In genomic region chr19:48271531-48272151, GRCh38 we compare ENCODE assay signal across 8 cellular contexts. TPM values are rescaled to one million over a fixed set of nuclear protein-coding genes. Genes with fewer than 3 reads are reported as not detected.
DNase-seq lines count a peak whose midpoint lies in the region; FAIRE-seq and TF ChIP-seq lines count a peak whose summit lies in the region.

No MANE protein-coding gene starts in this region.

- no peak for TF ChIP-seq EP300 in SK-N-SH (IDR thresholded peaks at IDR 0.05; ENCODE audit: borderline replicate concordance in 1 of 2, low read depth in 1 of 2, low read length in 1 of 2)

- TF ChIP-seq CTCF in SK-N-SH (IDR thresholded peaks at IDR 0.05) (no peak), endothelial cell of umbilical vein (IDR thresholded peaks at IDR 0.05; ENCODE audit: extremely low read depth in 1 of 2, insufficient read depth in 1 of 2, low read depth in 1 of 2, low read length in 2 of 2) (no peak)

- no peaks in the 10 kb centered on the region for H3K9me2 ChIP-seq in SK-N-SH

- no peaks in the 10 kb centered on the region for H4K20me1 ChIP-seq in SK-N-SH (ENCODE audit: insufficient read depth)
- no peaks in the 10 kb centered on the region for H4K20me1 ChIP-seq in endothelial cell of umbilical vein (replicated peaks; ENCODE audit: control insufficient read depth, extremely low read depth, insufficient read depth, low read length)

- no peaks in the 10 kb centered on the region for H3K79me2 ChIP-seq in SK-N-SH (ENCODE audit: insufficient read depth)
- H3K79me2 ChIP-seq in endothelial cell of umbilical vein (ENCODE audit: control insufficient read depth, insufficient read depth, low read length), result no peaks in the 10 kb centered on the region

- intact Hi-C loops in endothelial cell of umbilical vein (cut with micrococcal nuclease), result loop anchor here (1.0 kb wide), 2 partner anchors 20 to 63 kb away; no protein-coding TSS in a partner anchor

- no peaks in the 10 kb centered on the region for H3K9me3 ChIP-seq in SK-N-SH
- no peaks in the 10 kb centered on the region for H3K9me3 ChIP-seq in endothelial cell of umbilical vein (replicated peaks; ENCODE audit: control insufficient read depth, insufficient read depth, low read length)

- no peaks in the 10 kb centered on the region for H3K36me3 ChIP-seq in SK-N-SH (replicated peaks in 1 of 2; ENCODE audit: control insufficient read depth in 1 of 2, insufficient read depth in 2 of 2, low read length in 1 of 2)
- no peaks in the 10 kb centered on the region for H3K36me3 ChIP-seq in endothelial cell of umbilical vein (ENCODE audit: control insufficient read depth in 2 of 2, extremely low read depth in 1 of 2, insufficient read depth in 2 of 2, low read length in 2 of 2)
- no peaks in the 10 kb centered on the region for H3K36me3 ChIP-seq in urinary bladder (ENCODE audit: insufficient read depth)

- DNase-seq in COLO668 (lab: John Stamatoyannopoulos, UW; ENCODE audit: unreplicated experiment), result peak; percentile 3
- peak; percentile 41 for DNase-seq in HCEC 1CT
- DNase-seq in SK-N-SH, result peak; percentile 81
- peak; percentile 31 for DNase-seq in endothelial cell of umbilical vein (ENCODE audit: low read depth, low spot score)
- peak; percentile 86 for DNase-seq in mesenteric fat pad (ENCODE audit: low spot score)
- no peak for DNase-seq in cerebellar nuclear complex (lab: John Stamatoyannopoulos, UW)
- DNase-seq in SIG-M5 (lab: John Stamatoyannopoulos, UW), result no peak

- peaks cover 9% of the 10 kb centered on the region for H3F3A ChIP-seq in SK-N-SH (replicated peaks; ENCODE audit: insufficient read depth)

- peak; percentile 24 for FAIRE-seq in endothelial cell of umbilical vein (lab: Jason Lieb, UNC)

- H3K4me2 ChIP-seq in SK-N-SH, result peak overlapping the region; percentile 84
- H3K4me2 ChIP-seq in endothelial cell of umbilical vein (ENCODE audit: insufficient read depth, low read length), result peak overlapping the region; percentile 75

- peak overlapping the region; percentile 50 to 62 for H3K4me3 ChIP-seq in SK-N-SH (ENCODE audit: low read depth in 2 of 2, low read length in 1 of 2)
- peak overlapping the region; percentile 23 to 53 (median 30) for H3K4me3 ChIP-seq in endothelial cell of umbilical vein (replicated peaks in 1 of 3; ENCODE audit: insufficient read depth in 1 of 3, low read depth in 1 of 3, low read length in 3 of 3)
- peak overlapping the region; percentile 43 for H3K4me3 ChIP-seq in urinary bladder (ENCODE audit: low read depth, low read length)

- H3K27me3 ChIP-seq in SK-N-SH (ENCODE audit: insufficient read depth), result no peaks in the 10 kb centered on the region
- H3K27me3 ChIP-seq in endothelial cell of umbilical vein (ENCODE audit: control insufficient read depth in 2 of 2, insufficient read depth in 2 of 2, low read length in 2 of 2), result no peaks in the 10 kb centered on the region

- no TSS peak for BruUV-seq in endothelial cell of umbilical vein (replicated peaks; lab: Mats Ljungman, UMichigan)

- peak overlapping the region in 1 of 2 experiments; percentile 72; a peak in 2 of 4 replicates for H3K27ac ChIP-seq in SK-N-SH (ENCODE audit: low read depth in 2 of 2, low read length in 1 of 2)
- H3K27ac ChIP-seq in endothelial cell of umbilical vein (ENCODE audit: insufficient read depth, low read depth, low read length), result no peak overlapping the region
- H3K27ac ChIP-seq in urinary bladder (ENCODE audit: low read depth), result no peak overlapping the region

- 8% methylated on average over 29 of the region's 40 CpGs for WGBS in SK-N-SH (ENCODE audit: low lambda C conversion rate)
- 3% methylated on average over 40 of the region's 40 CpGs for WGBS in urinary bladder

- no peaks in the 10 kb centered on the region for H3K4me1 ChIP-seq in SK-N-SH (ENCODE audit: control insufficient read depth in 1 of 2, insufficient read depth in 2 of 2, low read depth in 1 of 2, low read length in 1 of 2)
- peaks cover 5% of the 10 kb centered on the region for H3K4me1 ChIP-seq in endothelial cell of umbilical vein (ENCODE audit: control insufficient read depth, extremely low read depth, insufficient read depth, low read length)
- H3K4me1 ChIP-seq in urinary bladder (ENCODE audit: insufficient read depth), result no peaks in the 10 kb centered on the region

- POLR2A ChIA-PET in SK-N-SH (lab: Yijun Ruan, JAX) (interaction anchor here (1.3 kb wide), 1 partner anchor 18 kb away, joined by 3 read pairs; no protein-coding TSS in a partner anchor), endothelial cell of umbilical vein (lab: Charles Lee) (interaction anchor here (0.6 kb wide), 1 partner anchor 119 kb away, joined by 3 read pairs; the partner anchor contains the start of gene KDELR1)

- no peak for TF ChIP-seq RAD21 in SK-N-SH (IDR thresholded peaks at IDR 0.05; ENCODE audit: low read length)

- CTCF ChIA-PET in SK-N-SH (lab: Yijun Ruan, JAX) (interaction anchor here (0.6 to 11.3 kb wide), 12 partner anchors 11 to 776 kb away, joined by 3 to 159 read pairs (median 5); partner anchors contain the start of genes CARD8 and KDELR1), endothelial cell of umbilical vein (lab: Charles Lee) (interaction anchor here (0.6 to 10.0 kb wide), 17 partner anchors 10 to 337 kb away, joined by 3 to 126 read pairs (median 4); no protein-coding TSS in a partner anchor)

- peak overlapping the region; percentile 88 for H2AFZ ChIP-seq in SK-N-SH (ENCODE audit: low read depth)
- peak overlapping the region; percentile 58 for H2AFZ ChIP-seq in endothelial cell of umbilical vein (ENCODE audit: low read depth, low read length)

- no peak overlapping the region for H3K9ac ChIP-seq in SK-N-SH
- peak overlapping the region; percentile 8 for H3K9ac ChIP-seq in endothelial cell of umbilical vein (replicated peaks; ENCODE audit: extremely low read depth, insufficient read depth, low read length)

- dilution Hi-C loops in endothelial cell of umbilical vein (cut with MboI; ENCODE audit: extremely low pct_ligation_motif_present, low sequenced_read_pairs), result no loop called here

- no peaks in the 10 kb centered on the region for H3K9me1 ChIP-seq in endothelial cell of umbilical vein (replicated peaks; ENCODE audit: control insufficient read depth, extremely low read depth, insufficient read depth, low read length)

- no peak for TF ChIP-seq POLR2A in endothelial cell of umbilical vein (IDR thresholded peaks at IDR 0.05; ENCODE audit: low read depth, low read length)

TF ChIP-seq in SK-N-SH, 30 proteins besides CTCF, POLR2A, EP300 and RAD21 (continues in another document):
- TF ChIP-seq TEAD4 (IDR thresholded peaks at IDR 0.05; ENCODE audit: borderline replicate concordance, insufficient read depth) (no peak), MXI1 (IDR thresholded peaks at IDR 0.05; ENCODE audit: low read depth, low read length) (peak; percentile 66; the same call in 1 of the 2 replicates)

TF ChIP-seq in endothelial cell of umbilical vein, 7 proteins besides CTCF, POLR2A, EP300 and RAD21:
- TF ChIP-seq MAX (IDR thresholded peaks at IDR 0.05; ENCODE audit: insufficient read depth, insufficient read length) (no peak), MYC (IDR thresholded peaks at IDR 0.05; ENCODE audit: low read depth, low read length) (no peak)

RNA-seq across cellular contexts. Expression of gene ZNF114, which starts 1.8 kb away (rescaled TPM):
- polyA plus RNA-seq in SK-N-SH (2012; rRNA removed) (0.47 and 0.61 TPM in 2 replicates), endothelial cell of umbilical vein (0.12 and 0.38 TPM in 2 replicates), urinary bladder (0.24 TPM)
- 0.50 and 0.60 TPM in 2 replicates for polyA plus RNA-seq in SK-N-SH (2012; cell fraction: cytosol; rRNA removed)
- 0.59 and 0.88 TPM in 2 replicates for polyA plus RNA-seq in SK-N-SH (2012; cell fraction: nucleus; rRNA removed)
- total RNA-seq in endothelial cell of umbilical vein (0.39 and 1.5 TPM in 2 replicates), mesenteric fat pad (0.87 TPM), urinary bladder (6.6 TPM)
- polyA plus RNA-seq in endothelial cell of umbilical vein (2011; cell fraction: cytosol; rRNA removed), result 0.44 and 0.68 TPM in 2 replicates
- 0.24 and 0.34 TPM in 2 replicates for polyA plus RNA-seq in endothelial cell of umbilical vein (2011; cell fraction: nucleus; rRNA removed)
- polyA plus RNA-seq in endothelial cell of umbilical vein (2012), result 0.35 and 0.36 TPM in 2 replicates
- 1.1 TPM in 1 of 2 replicates, not detected in the other for polyA minus RNA-seq in endothelial cell of umbilical vein
- 5.5 TPM for polyA minus RNA-seq in endothelial cell of umbilical vein (2011; cell fraction: cytosol; rRNA and poly(A)+ RNA removed)
- 0.48 and 0.96 TPM in 2 replicates for polyA minus RNA-seq in endothelial cell of umbilical vein (2011; cell fraction: nucleus; rRNA and poly(A)+ RNA removed)

RNA-seq across cellular contexts. Expression of gene CARD8, which starts 15.9 kb away (rescaled TPM):
- polyA plus RNA-seq in SK-N-SH (2012; rRNA removed) (16.4 and 21.7 TPM in 2 replicates), endothelial cell of umbilical vein (57.3 and 64.6 TPM in 2 replicates), urinary bladder (29.0 TPM)
- 14.0 and 16.6 TPM in 2 replicates for polyA plus RNA-seq in SK-N-SH (2012; cell fraction: cytosol; rRNA removed)
- 63.6 and 66.5 TPM in 2 replicates for polyA plus RNA-seq in SK-N-SH (2012; cell fraction: nucleus; rRNA removed)
- total RNA-seq in endothelial cell of umbilical vein (123 and 156 TPM in 2 replicates), mesenteric fat pad (57.6 TPM), urinary bladder (81.3 TPM)
- polyA plus RNA-seq in endothelial cell of umbilical vein (2011; cell fraction: cytosol; rRNA removed), result 53.3 and 56.2 TPM in 2 replicates
- polyA plus RNA-seq in endothelial cell of umbilical vein (2011; cell fraction: nucleus; rRNA removed), result 398 and 519 TPM in 2 replicates
- 158 and 170 TPM in 2 replicates for polyA plus RNA-seq in endothelial cell of umbilical vein (2012)
- polyA minus RNA-seq in endothelial cell of umbilical vein, result 67.7 and 82.8 TPM in 2 replicates
- polyA minus RNA-seq in endothelial cell of umbilical vein (2011; cell fraction: cytosol; rRNA and poly(A)+ RNA removed), result 4.3 TPM
- 143 and 242 TPM in 2 replicates for polyA minus RNA-seq in endothelial cell of umbilical vein (2011; cell fraction: nucleus; rRNA and poly(A)+ RNA removed)

RNA-seq across cellular contexts. Expression of gene EMP3, which starts 53.7 kb away (rescaled TPM):
- polyA plus RNA-seq in SK-N-SH (2012; rRNA removed), result 263 and 277 TPM in 2 replicates
- 125 and 190 TPM in 2 replicates for polyA plus RNA-seq in SK-N-SH (2012; cell fraction: cytosol; rRNA removed)
- 110 and 159 TPM in 2 replicates for polyA plus RNA-seq in SK-N-SH (2012; cell fraction: nucleus; rRNA removed)
- total RNA-seq in endothelial cell of umbilical vein, result 107 and 127 TPM in 2 replicates
- polyA plus RNA-seq in endothelial cell of umbilical vein, result 406 and 565 TPM in 2 replicates
- 210 and 239 TPM in 2 replicates for polyA plus RNA-seq in endothelial cell of umbilical vein (2011; cell fraction: cytosol; rRNA removed)
- 66.3 and 79.3 TPM in 2 replicates for polyA plus RNA-seq in endothelial cell of umbilical vein (2011; cell fraction: nucleus; rRNA removed)
- 182 and 216 TPM in 2 replicates for polyA plus RNA-seq in endothelial cell of umbilical vein (2012)
- 141 and 170 TPM in 2 replicates for polyA minus RNA-seq in endothelial cell of umbilical vein
- 101 TPM for polyA minus RNA-seq in endothelial cell of umbilical vein (2011; cell fraction: cytosol; rRNA and poly(A)+ RNA removed)
- 28.9 and 33.6 TPM in 2 replicates for polyA minus RNA-seq in endothelial cell of umbilical vein (2011; cell fraction: nucleus; rRNA and poly(A)+ RNA removed)
- total RNA-seq in mesenteric fat pad, result 91.4 TPM
- total RNA-seq in urinary bladder, result 81.3 TPM
- polyA plus RNA-seq in urinary bladder, result 159 TPM

Comparison
In these comparisons a context has a peak if more than half of its experiments do, and no peak if none do; other contexts are left out.
1. DNase-seq: peak in COLO668 (single experiment), HCEC 1CT (single experiment), SK-N-SH (single experiment), endothelial cell of umbilical vein (single experiment) and mesenteric fat pad (single experiment); none in cerebellar nuclear complex (0 of 2) and SIG-M5 (single experiment).
2. Peak in every context shown above with its lines, with median percentiles within 50 percentile points of each other: H3K4me3 ChIP-seq.